ENCODE assay signal across 17 cellular contexts in genomic region chr10:43820663-43821062, GRCh38.
DNase-seq lines count a peak whose midpoint lies in the region; TF ChIP-seq lines count a peak whose summit lies in the region.
"Had no signal": no experiment of that assay in that cellular context is flagged by ENCODE, and none has a peak within 500 bp of the region (broad histone marks: within the 10 kb centered on the region; RNA-seq: fewer than 3 reads in every experiment).

No MANE protein-coding gene starts in this region.

- H3K9me3 Mint-ChIP-seq in HFFc6: no peaks in the 10 kb centered on the region
- H3K9me3 Mint-ChIP-seq: CD8-positive, alpha-beta T cell had no signal

- DNase-seq in HFFc6 (peak; percentile 24), NCI-H526 treated with DMSO at 0.1 percent for 48 hours (lab: John Stamatoyannopoulos, UW) (peak; percentile 22), fibroblast of the aortic adventitia (ENCODE audit: low read depth) (peak; percentile 29), DMS79 treated with DMSO at 0.1 percent for 48 hours (lab: John Stamatoyannopoulos, UW) (no peak), ovary (no peak), glomerular visceral epithelial cell (ENCODE audit: extremely low spot score) (no peak)
- DNase-seq in stimulated activated CD4-positive, alpha-beta T cell treated with anti-CD3 and anti-CD28 coated beads, Interleukin-1b, Interleukin-23, amount 100 ng/mL, for 48 hours: no peak
- DNase-seq: Caco-2; CD8-positive, alpha-beta T cell; Karpas-422; MV-4-11; NCI-H2029 treated with DMSO at 0.1 percent for 48 hours; NCI-H446 treated with DMSO at 0.1 percent for 48 hours; SHP77 treated with DMSO at 0.1 percent for 48 hours had no signal

- H4K20me1 ChIP-seq in BLaER1: no peaks in the 10 kb centered on the region

- TF ChIP-seq POLR2A in ovary (IDR thresholded peaks at IDR 0.05): no peak

- H3K27ac Mint-ChIP-seq in HFFc6: peak overlapping the region; percentile 54
- H3K27ac Mint-ChIP-seq: CD8-positive, alpha-beta T cell had no signal

- peak overlapping the region; percentile 51 for H3K4me2 ChIP-seq in BLaER1

- H3K9ac ChIP-seq in BLaER1: no peak overlapping the region

- no peak for TF ChIP-seq CTCF in HFFc6 (IDR thresholded peaks at IDR 0.05)
- TF ChIP-seq CTCF in fibroblast of the aortic adventitia (IDR thresholded peaks at IDR 0.05; ENCODE audit: insufficient read depth, low read length): no peak
- TF ChIP-seq CTCF in ovary (IDR thresholded peaks at IDR 0.05): no peak

- H3K36me3 ChIP-seq in BLaER1 (no peaks in the 10 kb centered on the region), ovary (no peaks in the 10 kb centered on the region)

- intact Hi-C loops in ovary (cut with DNase I): no loop called here

- 67 to 72% (median 69%) methylated on average over 3 of the region's 3 CpGs for WGBS in ovary, 3 donors

- H3K27me3 Mint-ChIP-seq in HFFc6 (ENCODE audit: insufficient read depth): peaks cover 1% of the 10 kb centered on the region; the same call in 1 of the 2 replicates

- H3K4me1 Mint-ChIP-seq in HFFc6 (ENCODE audit: low read depth): peaks cover 83% of the 10 kb centered on the region

- H3K27ac ChIP-seq in BLaER1 (no peak overlapping the region), ovary (no peak overlapping the region)
- H3K27ac ChIP-seq: C4-2B, RWPE1 had no signal

- no peak overlapping the region for H3K4me3 Mint-ChIP-seq in HFFc6
- H3K4me3 Mint-ChIP-seq: CD8-positive, alpha-beta T cell had no signal

- TF ChIP-seq EP300 in ovary (IDR thresholded peaks at IDR 0.05): no peak

- no peaks in the 10 kb centered on the region; the same call in none of the 2 replicates for H3K9me3 ChIP-seq in BLaER1
- H3K9me3 ChIP-seq in ovary: no peaks in the 10 kb centered on the region
- H3K9me3 ChIP-seq: Caco-2 had no signal

- H3K4me1 ChIP-seq in BLaER1 (peaks cover 46% of the 10 kb centered on the region), ovary (ENCODE audit: insufficient read depth) (peaks cover 11% of the 10 kb centered on the region)
- H3K4me1 ChIP-seq: Caco-2 had no signal

- no peaks in the 10 kb centered on the region for H3K27me3 ChIP-seq in BLaER1
- no peaks in the 10 kb centered on the region for H3K27me3 ChIP-seq in ovary

- H3K4me3 ChIP-seq in BLaER1 (no peak overlapping the region), fibroblast of the aortic adventitia (ENCODE audit: low read depth, low read length) (no peak overlapping the region), ovary (no peak overlapping the region)

- no peaks in the 10 kb centered on the region for H3K36me3 Mint-ChIP-seq in HFFc6 (ENCODE audit: low read depth)
- H3K36me3 Mint-ChIP-seq: CD8-positive, alpha-beta T cell had no signal

Comparison
In these comparisons a context has a peak if more than half of its experiments do, and no peak if none do; other contexts are left out.
1. DNase-seq: peak in HFFc6 (single experiment), NCI-H526 treated with DMSO at 0.1 percent for 48 hours (single experiment) and fibroblast of the aortic adventitia (single experiment); none in DMS79 treated with DMSO at 0.1 percent for 48 hours (single experiment), ovary (0 of 5), stimulated activated CD4-positive, alpha-beta T cell treated with anti-CD3 and anti-CD28 coated beads, Interleukin-1b, Interleukin-23, amount 100 ng/mL, for 48 hours (single experiment) and glomerular visceral epithelial cell (single experiment).